In genomic region chr9:31597977-31598376, GRCh38 we compare ENCODE assay signal across 10 cellular contexts.
DNase-seq lines count a peak whose midpoint lies in the region; ATAC-seq and TF ChIP-seq lines count a peak whose summit lies in the region.
"Had no signal": no experiment of that assay in that cellular context is flagged by ENCODE, and none has a peak within 500 bp of the region (broad histone marks: within the 10 kb centered on the region; RNA-seq: fewer than 3 reads in every experiment).

No MANE protein-coding gene starts in this region.

- ATAC-seq in HG03097 (IDR thresholded peaks at IDR 0.05; ENCODE audit: low FRiP score, unreplicated experiment) (peak; percentile 96), T-cell (replicated peaks in 1 of 4) (peak; percentile 52 to 88 (median 84)), omental fat pad (ENCODE audit: low FRiP score) (no peak), GM19397 (IDR thresholded peaks at IDR 0.05; ENCODE audit: unreplicated experiment) (no peak)

- no peaks in the 10 kb centered on the region for H3K79me2 ChIP-seq in osteoblast (ENCODE audit: insufficient read depth, low read length)

- no peaks in the 10 kb centered on the region for H3K9me3 ChIP-seq in osteoblast (ENCODE audit: low read depth, low read length)

- no peaks in the 10 kb centered on the region for H3K36me3 ChIP-seq in osteoblast (ENCODE audit: insufficient read depth, low read length)

- H3K4me1 Mint-ChIP-seq in T-cell: peaks cover 11 to 12% (median 11%) of the 10 kb centered on the region in 3 donors

- no peak overlapping the region for H3K4me3 ChIP-seq in osteoblast (ENCODE audit: insufficient read depth, low read length)

- peak overlapping the region in 1 of 2 donors; percentile 41 for H3K27ac Mint-ChIP-seq in T-cell

- no peaks in the 10 kb centered on the region for H3K27me3 Mint-ChIP-seq in T-cell

- H3K36me3 Mint-ChIP-seq in T-cell: no peaks in the 10 kb centered on the region

- DNase-seq in DMS153 (lab: John Stamatoyannopoulos, UW): peak; percentile 8
- DNase-seq in DMS153 treated with DMSO at 0.1 percent for 48 hours (lab: John Stamatoyannopoulos, UW; ENCODE audit: unreplicated experiment): no peak
- DNase-seq in T-cell: peak in 9 of 34 experiments; percentile 1 to 8 (median 5)
- DNase-seq in osteoblast (ENCODE audit: insufficient read length, low spot score, missing footprints): peak; percentile 3
- no peak for DNase-seq in omental fat pad (ENCODE audit: low spot score)
- no peak for DNase-seq in ureter (ENCODE audit: low spot score)
- DNase-seq: NCI-H2081 had no signal

- no peaks in the 10 kb centered on the region for H3K27me3 ChIP-seq in osteoblast (ENCODE audit: insufficient read depth, low read length)

- H3K9me3 Mint-ChIP-seq in T-cell: no peaks in the 10 kb centered on the region

- no peak for TF ChIP-seq CTCF in osteoblast (IDR thresholded peaks at IDR 0.05; ENCODE audit: extremely low read depth, low read depth, low read length)
- no peak for TF ChIP-seq CTCF in omental fat pad (IDR thresholded peaks at IDR 0.05)

- no peak overlapping the region for H3K27ac ChIP-seq in osteoblast (ENCODE audit: low read depth, low read length)
- H3K27ac ChIP-seq: 22Rv1 had no signal

- H3K4me2 ChIP-seq in osteoblast (ENCODE audit: insufficient read depth, low read length): no peak overlapping the region

- CTCF ChIA-PET in T-cell (lab: Charles Lee): no interaction called here

- POLR2A ChIA-PET in T-cell (lab: Charles Lee): no interaction called here

- H3K4me3 Mint-ChIP-seq in T-cell: no peak overlapping the region

- H2AFZ ChIP-seq in osteoblast (ENCODE audit: low read length): no peak overlapping the region

- H4K20me1 ChIP-seq in osteoblast (ENCODE audit: insufficient read depth, low read length): no peaks in the 10 kb centered on the region

- no peaks in the 10 kb centered on the region for H3K4me1 ChIP-seq in osteoblast (ENCODE audit: insufficient read depth, low read length)

Comparison
In these comparisons a context has a peak if more than half of its experiments do, and no peak if none do; other contexts are left out.
1. DNase-seq: peak in DMS153 (single experiment) and osteoblast (single experiment); none in DMS153 treated with DMSO at 0.1 percent for 48 hours (single experiment), omental fat pad (single experiment) and ureter (single experiment).
2. ATAC-seq: peak in HG03097 (single experiment) and T-cell (4 of 4); none in omental fat pad (single experiment) and GM19397 (single experiment).